ENCODE assay signal across 8 cellular contexts in genomic region chr13:99496322-99497142, GRCh38. TPM values are rescaled to one million over a fixed set of nuclear protein-coding genes. Genes with fewer than 3 reads are reported as not detected.
DNase-seq lines count a peak whose midpoint lies in the region; ATAC-seq and TF ChIP-seq lines count a peak whose summit lies in the region.

No MANE protein-coding gene starts in this region.

- DNase-seq in NCI-H1436 (lab: John Stamatoyannopoulos, UW) = peak; percentile 43
- DNase-seq in NCI-H1436 treated with DMSO at 0.1 percent for 48 hours (lab: John Stamatoyannopoulos, UW) = no peak
- peak; percentile 57 for DNase-seq in SW480 (ENCODE audit: low spot score)
- peak; percentile 35 for DNase-seq in amniotic epithelial cell (ENCODE audit: low read depth)
- peak; percentile 84 for DNase-seq in left lobe of liver (ENCODE audit: low spot score)
- peak; percentile 10 for DNase-seq in stimulated activated CD8-positive, alpha-beta memory T cell treated with anti-CD3 and anti-CD28 coated beads, Interleukin-15, amount 100 ng/mL, for 24 hours (ENCODE audit: low read depth)
- DNase-seq in chondrocyte (ENCODE audit: low spot score) = no peak

- H3K36me3 Mint-ChIP-seq in chondrocyte (ENCODE audit: low read depth) = no peaks in the 10 kb centered on the region

- ATAC-seq in HG03135 (IDR thresholded peaks at IDR 0.05; ENCODE audit: unreplicated experiment) (peak; percentile 42), left lobe of liver (peak; percentile 51)

- no peaks in the 10 kb centered on the region for H3K27me3 Mint-ChIP-seq in chondrocyte (ENCODE audit: low read depth)

- no peak overlapping the region for H3K27ac Mint-ChIP-seq in chondrocyte (ENCODE audit: unreplicated experiment)

- TF ChIP-seq CTCF in chondrocyte (IDR thresholded peaks at IDR 0.05) = no peak

- H3K9me3 Mint-ChIP-seq in chondrocyte (ENCODE audit: low read depth) = peaks cover 5% of the 10 kb centered on the region

- peaks cover 27% of the 10 kb centered on the region for H3K4me1 Mint-ChIP-seq in chondrocyte (ENCODE audit: low read depth)

- no peak overlapping the region for H3K4me3 Mint-ChIP-seq in chondrocyte (ENCODE audit: unreplicated experiment)

RNA-seq across cellular contexts. Expression of gene TM9SF2, which starts 4.7 kb away (rescaled TPM):
- total RNA-seq in left lobe of liver = 90.8 TPM
- total RNA-seq in chondrocyte = 122 to 147 TPM (median 125 TPM) in 3 replicates

Comparison
In these comparisons a context has a peak if more than half of its experiments do, and no peak if none do; other contexts are left out.
1. DNase-seq: peak in NCI-H1436 (single experiment), SW480 (single experiment), amniotic epithelial cell (single experiment), left lobe of liver (single experiment) and stimulated activated CD8-positive, alpha-beta memory T cell treated with anti-CD3 and anti-CD28 coated beads, Interleukin-15, amount 100 ng/mL, for 24 hours (single experiment); none in NCI-H1436 treated with DMSO at 0.1 percent for 48 hours (single experiment) and chondrocyte (single experiment).